8 cellular contexts compared by ENCODE assay signal in genomic region chr9:93096811-93097382, GRCh38. TPM values are rescaled to one million over a fixed set of nuclear protein-coding genes. Genes with fewer than 3 reads are reported as not detected.
A peak's percentile ranks its signal among the peaks of the same experiment; 100 is the strongest.
DNase-seq lines count a peak whose midpoint lies in the region; ATAC-seq and TF ChIP-seq lines count a peak whose summit lies in the region.

No MANE protein-coding gene starts in this region.

- H3K9me3 ChIP-seq in BLaER1 treated with 17β-estradiol and CSF1 and Interleukin-3, amounts not matched to agents 10 nM and 100 nM (replicated peaks in 1 of 11) = peaks cover under 1 to 17% (median 14%) of the 10 kb centered on the region in 11 experiments; a peak in 20 of 22 replicates
- 0 out of 2 replicates have a peak, but pooled peaks cover 3% of the 10 kb centered on the region for H3K9me3 ChIP-seq in OCI-LY7 (ENCODE audit: low read length)
- H3K9me3 ChIP-seq in endocrine pancreas (ENCODE audit: control insufficient read depth, low read length) = no peaks in the 10 kb centered on the region

- H3K36me3 ChIP-seq in BLaER1 treated with 17β-estradiol and CSF1 and Interleukin-3, amounts not matched to agents 10 nM and 100 nM = peaks cover 8 to 27% (median 21%) of the 10 kb centered on the region in 11 experiments; a peak in 21 of 22 replicates
- H3K36me3 ChIP-seq in OCI-LY7 (ENCODE audit: insufficient read depth, low read length) (no peaks in the 10 kb centered on the region), endocrine pancreas (ENCODE audit: control insufficient read depth, insufficient read depth, low read length) (no peaks in the 10 kb centered on the region)

- peaks cover 35% of the 10 kb centered on the region for H3K4me1 Mint-ChIP-seq in neural crest cell

- DNase-seq in OCI-LY7 (ENCODE audit: low spot score) (no peak), neural crest cell (ENCODE audit: low read depth, low spot score) (no peak), left lobe of liver (ENCODE audit: low spot score) (no peak), NCI-H345 (lab: John Stamatoyannopoulos, UW) (no peak), HuH-7 (ENCODE audit: low spot score) (no peak)

- H3K9ac ChIP-seq in BLaER1 treated with 17β-estradiol and CSF1 and Interleukin-3, amounts not matched to agents 10 nM and 100 nM = peak overlapping the region; percentile 87 to 94 (median 91)
- H3K9ac ChIP-seq in endocrine pancreas (ENCODE audit: control insufficient read depth, insufficient read depth, low read length) = peak overlapping the region; percentile 26

- H3K4me3 Mint-ChIP-seq in neural crest cell = peak overlapping the region; percentile 92

- H3K9me3 Mint-ChIP-seq in neural crest cell = peaks cover 4% of the 10 kb centered on the region

- H3K79me2 ChIP-seq in OCI-LY7 (ENCODE audit: insufficient read depth, low read depth, low read length) = no peaks in the 10 kb centered on the region

- peaks cover 71 to 77% (median 72%) of the 10 kb centered on the region in 10 experiments for H3K4me1 ChIP-seq in BLaER1 treated with 17β-estradiol and CSF1 and Interleukin-3, amounts not matched to agents 10 nM and 100 nM
- H3K4me1 ChIP-seq in OCI-LY7 (ENCODE audit: insufficient read depth, low read length, poor library complexity, severe bottlenecking) = peaks cover 46% of the 10 kb centered on the region
- H3K4me1 ChIP-seq in endocrine pancreas (ENCODE audit: control insufficient read depth, insufficient read depth, low read length) = no peaks in the 10 kb centered on the region

- peaks cover 5% of the 10 kb centered on the region for H3K36me3 Mint-ChIP-seq in neural crest cell (ENCODE audit: low read depth)

- TF ChIP-seq CTCF in OCI-LY7 (conservative IDR thresholded peaks at IDR 0.05; ENCODE audit: low read length) (no peak), neural crest cell (conservative IDR thresholded peaks at IDR 0.05) (no peak)

- POLR2A ChIA-PET in OCI-LY7 (lab: Charles Lee) = interaction anchor here (0.9 kb wide), 1 partner anchor 8 kb away, joined by 3 read pairs; no protein-coding TSS in a partner anchor

- H2AFZ ChIP-seq in OCI-LY7 (ENCODE audit: low read length) = peak overlapping the region; percentile 40; the same call in 1 of the 2 replicates

- H3K27me3 Mint-ChIP-seq in neural crest cell (ENCODE audit: low read depth) = no peaks in the 10 kb centered on the region

- no peaks in the 10 kb centered on the region for H3K27me3 ChIP-seq in BLaER1 treated with 17β-estradiol and CSF1 and Interleukin-3, amounts not matched to agents 10 nM and 100 nM
- no peaks in the 10 kb centered on the region for H3K27me3 ChIP-seq in endocrine pancreas (ENCODE audit: control insufficient read depth, insufficient read depth, low read length)

- ATAC-seq in left lobe of liver (no peak), GM19023 (IDR thresholded peaks at IDR 0.05; ENCODE audit: unreplicated experiment) (no peak)

- H4K20me1 ChIP-seq in BLaER1 treated with 17β-estradiol and CSF1 and Interleukin-3, amounts not matched to agents 10 nM and 100 nM = peaks cover 10 to 49% (median 25%) of the 10 kb centered on the region in 11 experiments; a peak in 16 of 22 replicates
- H4K20me1 ChIP-seq in OCI-LY7 (ENCODE audit: insufficient read depth, low read length) = no peaks in the 10 kb centered on the region

- intact Hi-C loops in OCI-LY7 (cut with micrococcal nuclease; ENCODE audit: unreplicated experiment) = no loop called here

- H3K27ac Mint-ChIP-seq in neural crest cell (ENCODE audit: unreplicated experiment) = no peak overlapping the region

- peak overlapping the region; percentile 95 to 100 (median 98) for H3K4me2 ChIP-seq in BLaER1 treated with 17β-estradiol and CSF1 and Interleukin-3, amounts not matched to agents 10 nM and 100 nM
- H3K4me2 ChIP-seq in OCI-LY7 (ENCODE audit: low read length) = peak overlapping the region; percentile 95

- no TSS peak for BruUV-seq in OCI-LY7 (replicated peaks; lab: Mats Ljungman, UMichigan)

- no peaks in the 10 kb centered on the region for H3K9me2 ChIP-seq in OCI-LY7 (ENCODE audit: insufficient read depth, low read length)

- peak overlapping the region; percentile 90 to 100 (median 98) for H3K4me3 ChIP-seq in BLaER1 treated with 17β-estradiol and CSF1 and Interleukin-3, amounts not matched to agents 10 nM and 100 nM
- H3K4me3 ChIP-seq in OCI-LY7 (ENCODE audit: low read depth, low read length, poor library complexity, severe bottlenecking) (peak overlapping the region; percentile 91), endocrine pancreas (ENCODE audit: control insufficient read depth, insufficient read depth, low read length) (no peak overlapping the region)

- CTCF ChIA-PET in OCI-LY7 (lab: Charles Lee; ENCODE audit: unreplicated experiment) = no interaction called here

- H3K27ac ChIP-seq in BLaER1 treated with 17β-estradiol and CSF1 and Interleukin-3, amounts not matched to agents 10 nM and 100 nM = peak overlapping the region; percentile 52 to 93 (median 85)
- no peak overlapping the region for H3K27ac ChIP-seq in OCI-LY7 (ENCODE audit: low read depth, low read length, poor library complexity, severe bottlenecking)

RNA-seq across cellular contexts. Expression of gene CARD19, which starts 0.9 kb away (rescaled TPM):
- total RNA-seq in OCI-LY7 (2014; rRNA removed; shearing (Covaris generic)) = 18.4 and 26.8 TPM in 2 replicates
- total RNA-seq in OCI-LY7 (2022) (13.4 and 15.8 TPM in 2 replicates), neural crest cell (22.1 and 25.6 TPM in 2 replicates), left lobe of liver (8.5 TPM)

RNA-seq across cellular contexts. Expression of gene NINJ1, which starts 37.2 kb away (rescaled TPM):
- total RNA-seq in OCI-LY7 (2014; rRNA removed; shearing (Covaris generic)) = 6.2 and 13.3 TPM in 2 replicates
- total RNA-seq in OCI-LY7 (2022) (18.1 and 18.3 TPM in 2 replicates), neural crest cell (17.8 and 19.9 TPM in 2 replicates), left lobe of liver (53.3 TPM)

RNA-seq across cellular contexts. Expression of gene SUSD3, which starts 38.4 kb away (rescaled TPM):
- 160 and 201 TPM in 2 replicates for total RNA-seq in OCI-LY7 (2014; rRNA removed; shearing (Covaris generic))
- total RNA-seq in OCI-LY7 (2022) = 94.1 and 116 TPM in 2 replicates
- 0.27 TPM in 1 of 2 replicates, not detected in the other for total RNA-seq in neural crest cell
- total RNA-seq in left lobe of liver = 49.7 TPM

Comparison
In these comparisons a context has a peak if more than half of its experiments do, and no peak if none do; other contexts are left out.
1. RNA of gene SUSD3, which starts 38.4 kb away (total RNA-seq): 94.1 to 201 TPM in OCI-LY7 and 49.7 TPM in left lobe of liver (single experiment); 0.27 TPM in neural crest cell; every median in the first group is over 10 times any median in the second.